ENCODE assay signal across 1 cellular context in the genomic region with DNA sequence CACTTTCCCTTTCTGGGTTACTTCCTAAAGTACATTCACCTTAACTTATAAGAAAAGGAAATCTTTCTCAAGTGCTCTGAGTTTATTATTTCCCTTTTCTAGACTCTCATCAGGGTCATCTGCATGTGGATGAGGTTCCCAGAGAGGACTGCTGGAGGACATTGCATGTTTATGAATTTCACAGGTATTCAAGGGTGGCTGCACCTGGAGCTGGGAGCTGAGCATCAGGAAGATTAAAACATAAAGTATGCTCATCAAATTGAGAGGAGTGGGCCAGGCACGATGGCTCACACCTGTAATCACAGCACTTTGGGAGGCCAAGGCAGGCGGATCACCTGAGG.
TF ChIP-seq lines count a peak whose summit lies in the region.

No MANE protein-coding gene starts in this region.

TF ChIP-seq in endothelial cell of umbilical vein, 7 proteins besides CTCF, POLR2A, EP300 and RAD21:
- TF ChIP-seq MAX (IDR thresholded peaks at IDR 0.05; ENCODE audit: insufficient read depth, insufficient read length) (no peak), FOS (IDR thresholded peaks at IDR 0.05; ENCODE audit: borderline replicate concordance, insufficient read depth, low read length) (no peak), EZH2 (IDR thresholded peaks at IDR 0.05; ENCODE audit: borderline replicate concordance, low read depth, low read length, severe bottlenecking) (no peak), POLR2AphosphoS5 (IDR thresholded peaks at IDR 0.05; ENCODE audit: insufficient read depth, low read depth, low read length) (no peak), MYC (IDR thresholded peaks at IDR 0.05; ENCODE audit: low read depth, low read length) (no peak), GATA2 (IDR thresholded peaks at IDR 0.05; ENCODE audit: insufficient read depth, insufficient read length, low read depth, low read length) (no peak), JUN (IDR thresholded peaks at IDR 0.05; ENCODE audit: borderline replicate concordance, insufficient read depth, insufficient read length, low read depth) (no peak)
TF ChIP-seq in endothelial cell of umbilical vein: peak in this region for 0.
